ENCODE assay signal across 8 cellular contexts in the genomic region with DNA sequence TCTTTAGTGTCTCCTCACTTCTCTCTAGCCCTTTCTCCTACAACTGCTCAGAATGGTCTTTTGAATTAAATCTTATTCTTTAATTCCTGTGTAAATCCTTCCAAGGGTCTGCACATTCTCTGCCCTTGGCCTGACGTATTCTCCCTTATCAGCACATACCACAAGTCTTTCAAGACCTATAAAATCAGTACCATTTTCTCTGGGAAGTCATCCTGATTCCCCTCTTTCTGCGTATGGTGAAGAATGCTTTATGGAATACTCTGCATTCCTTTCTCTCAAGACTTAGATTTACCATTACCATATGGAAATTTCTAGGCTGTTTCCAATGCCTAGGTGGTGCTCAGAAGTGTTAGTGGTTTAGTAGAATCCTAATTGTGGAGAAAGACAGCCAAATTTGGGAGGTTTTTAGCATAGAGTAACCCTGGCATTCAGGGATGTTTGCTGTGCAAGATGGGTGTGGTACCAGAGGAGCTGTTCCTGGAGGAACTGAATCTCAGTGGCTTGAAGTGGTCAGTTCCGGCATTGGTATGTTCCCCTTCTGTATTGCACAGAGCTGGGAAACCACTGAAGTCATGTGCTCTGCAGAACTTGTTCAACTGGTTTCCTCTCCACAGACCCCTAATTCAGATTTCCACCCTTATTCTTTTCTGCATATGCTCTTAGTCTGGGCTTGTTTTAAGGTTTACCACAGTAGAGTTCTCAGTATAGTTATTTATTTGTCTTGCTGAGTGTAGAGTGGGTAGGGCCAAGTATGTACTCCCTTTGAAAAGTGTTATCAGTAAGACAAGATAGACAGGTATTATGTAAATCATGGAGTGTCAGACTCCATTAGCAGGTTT. TPM values are rescaled to one million over a fixed set of nuclear protein-coding genes. Genes with fewer than 3 reads are reported as not detected.
DNase-seq lines count a peak whose midpoint lies in the region; ATAC-seq and TF ChIP-seq lines count a peak whose summit lies in the region.

No MANE protein-coding gene starts in this region.

- peaks cover 90% of the 10 kb centered on the region for H3K79me2 ChIP-seq in PC-9 (ENCODE audit: low read depth)

- ATAC-seq in HG03175 (IDR thresholded peaks at IDR 0.05; ENCODE audit: unreplicated experiment): peak; percentile 77

- H3K4me3 ChIP-seq in BLaER1: no peak overlapping the region
- peak overlapping the region; percentile 41; the same call in 1 of the 2 replicates for H3K4me3 ChIP-seq in PC-9

- CTCF ChIA-PET in PC-9 (lab: Charles Lee): interaction anchor here (0.6 kb wide), 1 partner anchor 23 kb away, joined by 3 read pairs; no protein-coding TSS in a partner anchor

- DNase-seq in GM19238 (ENCODE audit: insufficient read length, low spot score) (peak; percentile 15), PC-9 (peak; percentile 67 to 89), fibroblast of gingiva (ENCODE audit: low read depth) (peak; percentile 50), osteocyte (ENCODE audit: extremely low spot score, unreplicated experiment) (no peak), GOT3 (lab: John Stamatoyannopoulos, UW) (no peak)
- DNase-seq in effector CD8-positive, alpha-beta T cell (lab: John Stamatoyannopoulos, UW): no peak

- H3K4me3 Mint-ChIP-seq in osteocyte (ENCODE audit: unreplicated experiment): peak overlapping the region; percentile 36

- H3K4me2 ChIP-seq in BLaER1 (peak overlapping the region; percentile 47), PC-9 (peak overlapping the region; percentile 74)

- no peaks in the 10 kb centered on the region for H3K27me3 ChIP-seq in BLaER1
- no peaks in the 10 kb centered on the region for H3K27me3 ChIP-seq in PC-9 (ENCODE audit: insufficient read depth, low read depth)

- TF ChIP-seq CTCF in PC-9 (conservative IDR thresholded peaks at IDR 0.05) (no peak), osteocyte (IDR thresholded peaks at IDR 0.05) (no peak)

- peaks cover 8% of the 10 kb centered on the region for H3K36me3 Mint-ChIP-seq in osteocyte (ENCODE audit: unreplicated experiment)

- no peak overlapping the region for H3K9ac ChIP-seq in BLaER1

- POLR2A ChIA-PET in PC-9 (lab: Charles Lee; ENCODE audit: unreplicated experiment): interaction anchor here (0.7 to 1.0 kb wide), 3 partner anchors 18 to 48 kb away, joined by 4 to 9 read pairs (median 5); a partner anchor contains a TSS

- H3K27ac Mint-ChIP-seq in osteocyte (ENCODE audit: unreplicated experiment): peak overlapping the region; percentile 96

- H4K20me1 ChIP-seq in BLaER1 (peaks cover 39% of the 10 kb centered on the region), PC-9 (ENCODE audit: insufficient read depth) (no peaks in the 10 kb centered on the region)

- H3K36me3 ChIP-seq in BLaER1 (peaks cover 40% of the 10 kb centered on the region), PC-9 (ENCODE audit: low read depth) (peaks cover 13% of the 10 kb centered on the region)

- peaks cover 64% of the 10 kb centered on the region for H3K4me1 Mint-ChIP-seq in osteocyte (ENCODE audit: unreplicated experiment)

- no peaks in the 10 kb centered on the region for H3K27me3 Mint-ChIP-seq in osteocyte (ENCODE audit: unreplicated experiment)

- H3K4me1 ChIP-seq in BLaER1 (peaks cover 27% of the 10 kb centered on the region), PC-9 (replicated peaks; ENCODE audit: insufficient read depth) (peaks cover 55% of the 10 kb centered on the region)

- H3K9me2 ChIP-seq in PC-9 (ENCODE audit: insufficient read depth): no peaks in the 10 kb centered on the region

- H3K9me3 ChIP-seq in BLaER1 (peaks cover 41% of the 10 kb centered on the region), PC-9 (ENCODE audit: insufficient read depth, low read depth) (no peaks in the 10 kb centered on the region)

- H3F3A ChIP-seq in PC-9 (ENCODE audit: insufficient read depth, low read depth): peaks cover 50% of the 10 kb centered on the region

- no peaks in the 10 kb centered on the region for H3K9me3 Mint-ChIP-seq in osteocyte (ENCODE audit: unreplicated experiment)

- H2AFZ ChIP-seq in PC-9: no peak overlapping the region

- H3K27ac ChIP-seq in BLaER1 (no peak overlapping the region), PC-9 (peak overlapping the region; percentile 87)

- no TSS peak for BruUV-seq in PC-9 (replicated peaks; lab: Mats Ljungman, UMichigan)

- intact Hi-C loops in PC-9 (cut with micrococcal nuclease; ENCODE audit: unreplicated experiment): loop anchor here (1.0 to 2.0 kb wide), 2 partner anchors 10 to 66 kb away; no protein-coding TSS in a partner anchor

RNA-seq across cellular contexts. Expression of a gene that starts 24.5 kb away (rescaled TPM):
- total RNA-seq in PC-9 (2021) (113 and 164 TPM in 2 replicates), osteocyte (178 TPM in 2 replicates)

Comparison
In these comparisons a context has a peak if more than half of its experiments do, and no peak if none do; other contexts are left out.
1. DNase-seq: peak in GM19238 (single experiment), PC-9 (2 of 2) and fibroblast of gingiva (single experiment); none in osteocyte (single experiment), GOT3 (single experiment) and effector CD8-positive, alpha-beta T cell (single experiment).